1 cellular context compared by ENCODE assay signal in genomic region chr7:12687213-12688171, GRCh38.
A peak's percentile ranks its signal among the peaks of the same experiment; 100 is the strongest.
TF ChIP-seq lines count a peak whose summit lies in the region.

A gene with protein sequence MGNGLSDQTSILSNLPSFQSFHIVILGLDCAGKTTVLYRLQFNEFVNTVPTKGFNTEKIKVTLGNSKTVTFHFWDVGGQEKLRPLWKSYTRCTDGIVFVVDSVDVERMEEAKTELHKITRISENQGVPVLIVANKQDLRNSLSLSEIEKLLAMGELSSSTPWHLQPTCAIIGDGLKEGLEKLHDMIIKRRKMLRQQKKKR (plus strand): TSS chr7:12687633. CDS start chr7:12688255, 622 bp downstream.

TF ChIP-seq in K562, 482 proteins besides CTCF, POLR2A, EP300 and RAD21 (continued from another document and continues in another):
- TF ChIP-seq, protein P1, sequence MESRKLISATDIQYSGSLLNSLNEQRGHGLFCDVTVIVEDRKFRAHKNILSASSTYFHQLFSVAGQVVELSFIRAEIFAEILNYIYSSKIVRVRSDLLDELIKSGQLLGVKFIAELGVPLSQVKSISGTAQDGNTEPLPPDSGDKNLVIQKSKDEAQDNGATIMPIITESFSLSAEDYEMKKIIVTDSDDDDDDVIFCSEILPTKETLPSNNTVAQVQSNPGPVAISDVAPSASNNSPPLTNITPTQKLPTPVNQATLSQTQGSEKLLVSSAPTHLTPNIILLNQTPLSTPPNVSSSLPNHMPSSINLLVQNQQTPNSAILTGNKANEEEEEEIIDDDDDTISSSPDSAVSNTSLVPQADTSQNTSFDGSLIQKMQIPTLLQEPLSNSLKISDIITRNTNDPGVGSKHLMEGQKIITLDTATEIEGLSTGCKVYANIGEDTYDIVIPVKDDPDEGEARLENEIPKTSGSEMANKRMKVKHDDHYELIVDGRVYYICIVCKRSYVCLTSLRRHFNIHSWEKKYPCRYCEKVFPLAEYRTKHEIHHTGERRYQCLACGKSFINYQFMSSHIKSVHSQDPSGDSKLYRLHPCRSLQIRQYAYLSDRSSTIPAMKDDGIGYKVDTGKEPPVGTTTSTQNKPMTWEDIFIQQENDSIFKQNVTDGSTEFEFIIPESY (CRISPR knock-in tag; IDR thresholded peaks at IDR 0.05) = no peak
- TF ChIP-seq CSDE1 (IDR thresholded peaks at IDR 0.05) (peak in 1 of 2 experiments; percentile 67; a peak in 1 of 4 replicates), TEAD4 (IDR thresholded peaks at IDR 0.05; ENCODE audit: low read length) (peak; percentile 73), TEAD4 (CRISPR knock-in tag; IDR thresholded peaks at IDR 0.05; ENCODE audit: borderline replicate concordance) (no peak), ZNF436 (CRISPR knock-in tag; IDR thresholded peaks at IDR 0.05) (no peak), MGA (IDR thresholded peaks at IDR 0.05) (no peak), PML (IDR thresholded peaks at IDR 0.05; ENCODE audit: low read length) (peak; percentile 94), ZNF354B (CRISPR knock-in tag; IDR thresholded peaks at IDR 0.05) (no peak), PTRF (tag; IDR thresholded peaks at IDR 0.05) (no peak), CREBBP (IDR thresholded peaks at IDR 0.05; ENCODE audit: low read depth, low read length) (no peak), ZNF134 (CRISPR knock-in tag; conservative IDR thresholded peaks at IDR 0.05) (no peak), ZNF592 (IDR thresholded peaks at IDR 0.05) (0 out of 2 replicates have a peak, but pooled peaks have one; percentile 42), ZNF133 (CRISPR knock-in tag; IDR thresholded peaks at IDR 0.05) (no peak), FOXP1 (CRISPR knock-in tag; IDR thresholded peaks at IDR 0.05) (peak; percentile 72; the same call in 1 of the 2 replicates), HEY1 (CRISPR knock-in tag; IDR thresholded peaks at IDR 0.05; ENCODE audit: borderline replicate concordance) (no peak), HDAC8 (tag; IDR thresholded peaks at IDR 0.05) (no peak), NEUROD1 (IDR thresholded peaks at IDR 0.05; ENCODE audit: borderline replicate concordance, low read depth, low read length, partially characterized antibody) (peak; percentile 83), MBD2 (IDR thresholded peaks at IDR 0.05; ENCODE audit: borderline replicate concordance, low read depth) (peak; percentile 93), ELF1 (tag; IDR thresholded peaks at IDR 0.05) (no peak), ESRRB (CRISPR knock-in tag; IDR thresholded peaks at IDR 0.05; ENCODE audit: borderline replicate concordance) (no peak), RFX7 (CRISPR knock-in tag; IDR thresholded peaks at IDR 0.05) (no peak), KLF6 (CRISPR knock-in tag; IDR thresholded peaks at IDR 0.05; ENCODE audit: borderline replicate concordance) (no peak), HLTF (IDR thresholded peaks at IDR 0.05) (peak; percentile 63; the same call in 1 of the 2 replicates), PHB (CRISPR knock-in tag; IDR thresholded peaks at IDR 0.05) (peak; percentile 77; the same call in 1 of the 2 replicates), HNRNPK (IDR thresholded peaks at IDR 0.05; ENCODE audit: low read depth, low read length, poor library complexity, severe bottlenecking) (no peak), ZNF263 (CRISPR knock-in tag; IDR thresholded peaks at IDR 0.05; ENCODE audit: borderline replicate concordance) (no peak), FIP1L1 (IDR thresholded peaks at IDR 0.05; ENCODE audit: low read depth, low read length, poor library complexity, severe bottlenecking) (peak; percentile 89), RBM17 (IDR thresholded peaks at IDR 0.05; ENCODE audit: borderline replicate concordance, low read depth, low read length) (no peak), CCAR2 (IDR thresholded peaks at IDR 0.05; ENCODE audit: low read depth, low read length) (no peak)
- TF ChIP-seq, protein P2, sequence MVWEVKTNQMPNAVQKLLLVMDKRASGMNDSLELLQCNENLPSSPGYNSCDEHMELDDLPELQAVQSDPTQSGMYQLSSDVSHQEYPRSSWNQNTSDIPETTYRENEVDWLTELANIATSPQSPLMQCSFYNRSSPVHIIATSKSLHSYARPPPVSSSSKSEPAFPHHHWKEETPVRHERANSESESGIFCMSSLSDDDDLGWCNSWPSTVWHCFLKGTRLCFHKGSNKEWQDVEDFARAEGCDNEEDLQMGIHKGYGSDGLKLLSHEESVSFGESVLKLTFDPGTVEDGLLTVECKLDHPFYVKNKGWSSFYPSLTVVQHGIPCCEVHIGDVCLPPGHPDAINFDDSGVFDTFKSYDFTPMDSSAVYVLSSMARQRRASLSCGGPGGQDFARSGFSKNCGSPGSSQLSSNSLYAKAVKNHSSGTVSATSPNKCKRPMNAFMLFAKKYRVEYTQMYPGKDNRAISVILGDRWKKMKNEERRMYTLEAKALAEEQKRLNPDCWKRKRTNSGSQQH (CRISPR knock-in tag; IDR thresholded peaks at IDR 0.05) = no peak
- TF ChIP-seq, protein P3, sequence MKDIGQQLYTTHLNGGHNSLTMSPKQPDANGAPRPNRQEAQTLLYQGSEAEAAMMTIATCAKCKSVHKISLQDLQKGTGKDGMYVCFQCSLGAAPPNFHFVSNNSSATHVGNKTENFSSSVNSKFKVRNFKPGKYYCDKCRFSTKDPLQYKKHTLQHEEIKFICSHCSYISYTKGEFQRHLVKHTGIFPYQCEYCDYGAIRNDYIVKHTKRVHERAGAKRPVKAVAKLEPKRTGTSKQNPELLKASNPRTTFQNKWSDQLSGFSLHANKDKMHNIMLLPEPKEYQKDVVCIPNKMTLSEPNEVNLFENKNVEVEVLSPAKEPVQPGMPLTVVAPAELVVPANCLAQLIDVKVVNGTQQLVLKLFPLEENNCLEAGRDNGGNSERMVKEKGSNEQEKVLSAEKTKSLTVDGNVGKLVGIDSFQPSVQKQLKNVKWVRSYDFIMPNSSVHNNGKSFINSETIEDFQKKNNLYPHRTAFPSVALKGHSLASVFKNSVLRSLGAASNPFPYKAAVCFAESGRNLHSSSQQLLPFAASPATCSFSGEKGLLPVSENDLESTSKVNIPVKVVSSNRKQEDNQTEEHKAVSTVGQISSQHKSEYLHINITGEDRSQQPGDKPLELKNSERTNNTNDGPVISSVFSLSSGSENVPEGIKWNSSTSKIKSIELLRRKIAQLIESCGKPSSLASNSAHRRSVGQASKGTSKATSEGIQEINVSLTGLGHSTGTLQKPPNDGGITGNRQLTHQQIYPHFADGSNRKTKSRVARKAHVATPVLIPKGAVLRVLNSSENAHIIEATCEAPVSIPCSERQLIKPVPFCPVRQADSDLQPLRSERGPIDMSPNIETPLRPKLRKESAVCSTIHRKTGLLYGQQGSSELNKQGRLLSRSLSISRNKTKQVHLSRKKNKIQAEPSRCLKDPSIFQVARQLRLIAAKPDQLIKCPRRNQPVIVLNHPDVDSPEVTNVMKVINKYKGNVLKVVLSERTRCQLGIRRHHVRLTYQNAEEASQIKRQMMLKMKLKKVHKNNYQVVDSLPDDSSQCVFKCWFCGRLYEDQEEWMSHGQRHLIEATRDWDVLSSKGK (CRISPR knock-in tag; IDR thresholded peaks at IDR 0.05) = no peak
- TF ChIP-seq, protein P4, sequence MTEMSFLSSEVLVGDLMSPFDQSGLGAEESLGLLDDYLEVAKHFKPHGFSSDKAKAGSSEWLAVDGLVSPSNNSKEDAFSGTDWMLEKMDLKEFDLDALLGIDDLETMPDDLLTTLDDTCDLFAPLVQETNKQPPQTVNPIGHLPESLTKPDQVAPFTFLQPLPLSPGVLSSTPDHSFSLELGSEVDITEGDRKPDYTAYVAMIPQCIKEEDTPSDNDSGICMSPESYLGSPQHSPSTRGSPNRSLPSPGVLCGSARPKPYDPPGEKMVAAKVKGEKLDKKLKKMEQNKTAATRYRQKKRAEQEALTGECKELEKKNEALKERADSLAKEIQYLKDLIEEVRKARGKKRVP (CRISPR knock-in tag; IDR thresholded peaks at IDR 0.05) = peak; percentile 42; the same call in 1 of the 2 replicates
